ENCODE assay signal across 8 cellular contexts in genomic region chr2:11743846-11744553, GRCh38. TPM values are rescaled to one million over a fixed set of nuclear protein-coding genes. Genes with fewer than 3 reads are reported as not detected.
A peak's percentile ranks its signal among the peaks of the same experiment; 100 is the strongest.
DNase-seq lines count a peak whose midpoint lies in the region; ATAC-seq and TF ChIP-seq lines count a peak whose summit lies in the region.

No MANE protein-coding gene starts in this region.

- H3K4me3 ChIP-seq in ascending aorta (peak overlapping the region; percentile 29 to 47), right cardiac atrium (ENCODE audit: low read length) (no peak overlapping the region)

- H3K9me3 ChIP-seq in ascending aorta (no peaks in the 10 kb centered on the region), right cardiac atrium (ENCODE audit: control insufficient read depth, low read length) (no peaks in the 10 kb centered on the region)

- H3K27me3 Mint-ChIP-seq in T-helper 2 cell treated with Interferon-gamma antibody and Interleukin-4, amounts not matched to agents 5 μg/mL and 100 μg/mL, for 36 hours (ENCODE audit: low read depth) = no peaks in the 10 kb centered on the region

- H3K27me3 ChIP-seq in ascending aorta (no peaks in the 10 kb centered on the region), right cardiac atrium (ENCODE audit: control insufficient read depth, insufficient read depth) (no peaks in the 10 kb centered on the region)

- H3K36me3 ChIP-seq in ascending aorta = no peaks in the 10 kb centered on the region

- peak overlapping the region; percentile 70 for H3K4me3 Mint-ChIP-seq in T-helper 2 cell treated with Interferon-gamma antibody and Interleukin-4, amounts not matched to agents 5 μg/mL and 100 μg/mL, for 36 hours

- H3K27ac Mint-ChIP-seq in T-helper 2 cell treated with Interferon-gamma antibody and Interleukin-4, amounts not matched to agents 5 μg/mL and 100 μg/mL, for 36 hours = peak overlapping the region; percentile 85

- H3K4me1 Mint-ChIP-seq in T-helper 2 cell treated with Interferon-gamma antibody and Interleukin-4, amounts not matched to agents 5 μg/mL and 100 μg/mL, for 36 hours (ENCODE audit: low read depth) = peaks cover 44% of the 10 kb centered on the region

- peak; percentile 47 for ATAC-seq in HG03025 (IDR thresholded peaks at IDR 0.05; ENCODE audit: low FRiP score, unreplicated experiment)
- ATAC-seq in right cardiac atrium = peak; percentile 94 to 97

- H3K9me3 Mint-ChIP-seq in T-helper 2 cell treated with Interferon-gamma antibody and Interleukin-4, amounts not matched to agents 5 μg/mL and 100 μg/mL, for 36 hours = no peaks in the 10 kb centered on the region

- H3K4me1 ChIP-seq in ascending aorta = peaks cover 4 to 30% of the 10 kb centered on the region in 2 donors
- H3K4me1 ChIP-seq in right cardiac atrium (ENCODE audit: control insufficient read depth, insufficient read depth, low read length) = peaks cover 17% of the 10 kb centered on the region

- intact Hi-C loops in ascending aorta (cut with DNase I) = loop anchor here (2.0 to 10.0 kb wide), 4 partner anchors 47 to 971 kb away; partner anchors contain the start of genes SLC66A3 and TRIB2
- intact Hi-C loops in right cardiac atrium (cut with DNase I) = loop anchor here in 2 of 4 donors (5.0 kb wide), 2 partner anchors 33 to 47 kb away; no protein-coding TSS in a partner anchor

- H3K27ac ChIP-seq in ascending aorta = peak overlapping the region; percentile 53 to 64
- H3K27ac ChIP-seq in right cardiac atrium (ENCODE audit: low read length) = peak overlapping the region; percentile 55

- peak; percentile 67 for DNase-seq in NK-92 treated with Interleukin-12 subunit alpha and Interleukin-12 subunit beta, amount 100 ng/mL, for 24 hours (lab: John Stamatoyannopoulos, UW)
- DNase-seq in NK-92 (lab: John Stamatoyannopoulos, UW; ENCODE audit: unreplicated experiment) = no peak
- peak; percentile 94 for DNase-seq in NCI-H2029 (lab: John Stamatoyannopoulos, UW)
- peak; percentile 88 for DNase-seq in T-helper 2 cell treated with Interferon-gamma antibody and Interleukin-4, amounts not matched to agents 5 μg/mL and 100 μg/mL, for 36 hours (ENCODE audit: low spot score)
- DNase-seq in ascending aorta (ENCODE audit: low spot score in 2 of 2) = peak; percentile 94 to 99
- DNase-seq in right cardiac atrium = peak; percentile 97 to 98 (median 98)
- DNase-seq in retina = peak; percentile 85

- WGBS in right cardiac atrium = 15% methylated on average over 10 of the region's 10 CpGs

- peak in 1 of 3 experiments; percentile 3 for TF ChIP-seq CTCF in ascending aorta (IDR thresholded peaks at IDR 0.05)

- no peaks in the 10 kb centered on the region for H3K36me3 Mint-ChIP-seq in T-helper 2 cell treated with Interferon-gamma antibody and Interleukin-4, amounts not matched to agents 5 μg/mL and 100 μg/mL, for 36 hours (ENCODE audit: low read depth)

RNA-seq across cellular contexts. Expression of gene LPIN1, which starts 2.4 kb away (rescaled TPM):
- total RNA-seq in ascending aorta (13.8 TPM), right cardiac atrium (10 to 100 TPM; 24.5 to 42.9 (median 38.7) TPM)
- polyA plus RNA-seq in right cardiac atrium = 15.3 TPM
